ENCODE assay signal across 10 cellular contexts in genomic region chr12:49664167-49664566, GRCh38. TPM values are rescaled to one million over a fixed set of nuclear protein-coding genes. Genes with fewer than 3 reads are reported as not detected.
DNase-seq lines count a peak whose midpoint lies in the region; ATAC-seq, FAIRE-seq and TF ChIP-seq lines count a peak whose summit lies in the region.
"Had no signal": no experiment of that assay in that cellular context is flagged by ENCODE, and none has a peak within 500 bp of the region (broad histone marks: within the 10 kb centered on the region; RNA-seq: fewer than 3 reads in every experiment).

No MANE protein-coding gene starts in this region.

- peak overlapping the region; percentile 90 for H3K27ac ChIP-seq in DND-41 (ENCODE audit: low read length)
- H3K27ac ChIP-seq in OCI-LY7 (ENCODE audit: low read depth, low read length, poor library complexity, severe bottlenecking), result peak overlapping the region; percentile 86
- no peak overlapping the region for H3K27ac ChIP-seq in H1 (ENCODE audit: low read depth, low read length)

- H3K23me2 ChIP-seq in H1 (ENCODE audit: low read depth, low read length), result no peaks in the 10 kb centered on the region

- H3K23ac ChIP-seq in H1 (ENCODE audit: insufficient read length), result no peak overlapping the region

- DNase-seq in DND-41, result no peak
- DNase-seq in OCI-LY7 (ENCODE audit: low spot score), result no peak
- no peak for DNase-seq in H1 (ENCODE audit: low read depth in 1 of 2, low spot score in 2 of 2)
- DNase-seq in posterior vena cava (ENCODE audit: low spot score), result peak; percentile 29
- DNase-seq in UCSD-AML1 (lab: John Stamatoyannopoulos, UW; ENCODE audit: unreplicated experiment), result no peak
- DNase-seq in NCI-H69 (lab: John Stamatoyannopoulos, UW), result no peak
- no peak for DNase-seq in NCI-H187 (lab: John Stamatoyannopoulos, UW)
- no peak for DNase-seq in OCI-M1 (lab: John Stamatoyannopoulos, UW)
- DNase-seq: DMS 273 treated with DMSO at 0.1 percent for 48 hours, hippocampal formation had no signal

- H3K4ac ChIP-seq in H1 (replicated peaks; ENCODE audit: insufficient read length, low read depth, low read length), result no peak overlapping the region

- H3K4me1 ChIP-seq in DND-41 (ENCODE audit: insufficient read depth, low read length) (peaks cover 33% of the 10 kb centered on the region), OCI-LY7 (ENCODE audit: insufficient read depth, low read length, poor library complexity, severe bottlenecking) (peaks cover 80% of the 10 kb centered on the region), H1 (replicated peaks in 1 of 4; ENCODE audit: control insufficient read depth in 3 of 4, insufficient read depth in 4 of 4, low read length in 3 of 4) (peaks cover 3 to 6% (median 4%) of the 10 kb centered on the region in 4 experiments; a peak in 4 of 7 replicates)

- peak overlapping the region; percentile 90; the same call in 1 of the 2 replicates for H2BK5ac ChIP-seq in H1 (ENCODE audit: low read depth, low read length)

- ATAC-seq in DND-41 (ENCODE audit: insufficient read depth, low read depth), result no peak

- H4K91ac ChIP-seq in H1 (replicated peaks; ENCODE audit: insufficient read length, low read length), result no peak overlapping the region

- H3K14ac ChIP-seq in H1 (ENCODE audit: insufficient read length), result no peak overlapping the region

- 91% methylated on average over 4 of the region's 4 CpGs; no CpG with 5 or more reads in 1 of the 2 experiments for WGBS in H1 (ENCODE audit: extremely low coverage in 1 of 2, insufficient coverage in 1 of 2, insufficient read length in 1 of 2, insufficient replicate concordance in 2 of 2, low coverage in 1 of 2, low lambda C conversion rate in 2 of 2, missing lambda C conversion rate in 1 of 2), 2 experiments

- H3K79me2 ChIP-seq in DND-41 (ENCODE audit: insufficient read depth, low read length), result peaks cover 5% of the 10 kb centered on the region; the same call in 1 of the 2 replicates
- H3K79me2 ChIP-seq in OCI-LY7 (ENCODE audit: insufficient read depth, low read depth, low read length), result no peaks in the 10 kb centered on the region; the same call in 1 of the 2 replicates
- H3K79me2 ChIP-seq in H1 (ENCODE audit: control insufficient read depth in 1 of 2, insufficient read depth in 2 of 2, low read length in 2 of 2), result no peaks in the 10 kb centered on the region

- no peak for TF ChIP-seq POLR2A in H1 (IDR thresholded peaks at IDR 0.05; ENCODE audit: control extremely low read depth in 1 of 2, low read depth in 2 of 2, low read length in 2 of 2)

- H3K36me3 ChIP-seq in DND-41 (ENCODE audit: insufficient read depth, low read length) (peaks cover 23% of the 10 kb centered on the region), OCI-LY7 (ENCODE audit: insufficient read depth, low read length) (peaks cover 20% of the 10 kb centered on the region), H1 (ENCODE audit: control insufficient read depth in 2 of 4, insufficient read depth in 4 of 4, low read length in 3 of 4) (peaks cover 0 to 13% (median 4%) of the 10 kb centered on the region in 4 experiments; a peak in 4 of 8 replicates)

- no TSS peak for BruUV-seq in OCI-LY7 (replicated peaks; lab: Mats Ljungman, UMichigan)

- no peak overlapping the region for H3K9ac ChIP-seq in DND-41 (ENCODE audit: low read depth, low read length)
- no peak overlapping the region for H3K9ac ChIP-seq in H1 (replicated peaks in 1 of 4; ENCODE audit: extremely low read depth in 1 of 4, low read depth in 3 of 4, low read length in 3 of 4)

- no peak overlapping the region for H3K18ac ChIP-seq in H1 (ENCODE audit: extremely low read depth, low read length)

- H3K27me3 ChIP-seq in DND-41 (ENCODE audit: insufficient read depth, low read length, poor library complexity) (no peaks in the 10 kb centered on the region), H1 (replicated peaks in 1 of 4; ENCODE audit: control insufficient read depth in 3 of 4, extremely low read depth in 1 of 4, insufficient read depth in 3 of 4, low read length in 3 of 4) (no peaks in the 10 kb centered on the region)

- no peak for FAIRE-seq in H1 (lab: Jason Lieb, UNC)

- H2BK12ac ChIP-seq in H1 (ENCODE audit: low read depth, low read length), result peak overlapping the region; percentile 75; the same call in 1 of the 2 replicates

- no peak overlapping the region; the same call in 1 of the 2 replicates for H2AK5ac ChIP-seq in H1 (ENCODE audit: low read depth, low read length)

- CTCF ChIA-PET in OCI-LY7 (lab: Charles Lee; ENCODE audit: unreplicated experiment) (interaction anchor here (1.1 to 2.4 kb wide), 2 partner anchors 22 to 39 kb away, joined by 3 to 11 read pairs; no protein-coding TSS in a partner anchor), H1 (lab: Charles Lee; ENCODE audit: partially characterized antibody) (interaction anchor here (1.2 to 5.8 kb wide), 7 partner anchors 10 to 98 kb away, joined by 4 to 30 read pairs (median 7); no protein-coding TSS in a partner anchor)

- no peak overlapping the region for H2AFZ ChIP-seq in DND-41 (ENCODE audit: low read depth, low read length)
- no peak overlapping the region; the same call in 1 of the 2 replicates for H2AFZ ChIP-seq in OCI-LY7 (ENCODE audit: low read length)
- no peak overlapping the region for H2AFZ ChIP-seq in H1 (ENCODE audit: low read length)

- no peak for TF ChIP-seq EP300 in H1 (IDR thresholded peaks at IDR 0.05; ENCODE audit: borderline replicate concordance in 1 of 2, low read depth in 2 of 2, low read length in 2 of 2)

- H3K56ac ChIP-seq in H1 (replicated peaks; ENCODE audit: insufficient read length, low read depth, low read length), result no peak overlapping the region

- intact Hi-C loops in OCI-LY7 (cut with micrococcal nuclease; ENCODE audit: unreplicated experiment), result no loop called here
- intact Hi-C loops in posterior vena cava (cut with DNase I), result no loop called here

- H4K20me1 ChIP-seq in DND-41 (ENCODE audit: insufficient read depth, low read length), result no peaks in the 10 kb centered on the region
- H4K20me1 ChIP-seq in OCI-LY7 (ENCODE audit: insufficient read depth, low read length), result no peaks in the 10 kb centered on the region
- peaks cover 1% of the 10 kb centered on the region in 2 experiments for H4K20me1 ChIP-seq in H1 (replicated peaks in 1 of 2; ENCODE audit: control insufficient read depth in 1 of 2, insufficient read depth in 2 of 2, low read length in 2 of 2)

- no peak overlapping the region for H2BK120ac ChIP-seq in H1 (replicated peaks; ENCODE audit: low read depth, low read length)

- H3K4me3 ChIP-seq in DND-41 (ENCODE audit: low read depth in 1 of 2, low read length in 2 of 2), result no peak overlapping the region
- no peak overlapping the region for H3K4me3 ChIP-seq in OCI-LY7 (ENCODE audit: low read depth, low read length, poor library complexity, severe bottlenecking)
- no peak overlapping the region for H3K4me3 ChIP-seq in H1 (ENCODE audit: extremely low read depth in 1 of 4, insufficient read depth in 2 of 4, low read depth in 3 of 4, low read length in 4 of 4)

- no peak overlapping the region for H2BK15ac ChIP-seq in H1 (ENCODE audit: low read length)

- H3K79me1 ChIP-seq in H1 (ENCODE audit: low read depth, low read length), result no peaks in the 10 kb centered on the region; the same call in 1 of the 2 replicates

- TF ChIP-seq CTCF in DND-41 (IDR thresholded peaks at IDR 0.05; ENCODE audit: borderline replicate concordance, extremely low read depth, low read length, poor library complexity, severe bottlenecking) (no peak), OCI-LY7 (conservative IDR thresholded peaks at IDR 0.05; ENCODE audit: low read length) (no peak), H1 (IDR thresholded peaks at IDR 0.05; ENCODE audit: control extremely low read depth in 1 of 3, insufficient read depth in 1 of 3, low read depth in 1 of 3, low read length in 3 of 3) (no peak)

- H2BK20ac ChIP-seq in H1 (ENCODE audit: low read length), result no peak overlapping the region

- H3K4me2 ChIP-seq in DND-41 (ENCODE audit: insufficient read depth, low read length) (no peak overlapping the region), OCI-LY7 (ENCODE audit: low read length) (peak overlapping the region; percentile 88), H1 (ENCODE audit: insufficient read depth in 1 of 2, low read depth in 2 of 2, low read length in 2 of 2) (no peak overlapping the region)

- H4K8ac ChIP-seq in H1 (ENCODE audit: extremely low read depth, insufficient read depth, low read length), result no peak overlapping the region

- H3K9me2 ChIP-seq in OCI-LY7 (ENCODE audit: insufficient read depth, low read length), result no peaks in the 10 kb centered on the region

- H3K9me3 ChIP-seq in DND-41 (ENCODE audit: insufficient read depth, low read length, severe bottlenecking) (no peaks in the 10 kb centered on the region), OCI-LY7 (ENCODE audit: low read length) (no peaks in the 10 kb centered on the region), H1 (ENCODE audit: insufficient read depth in 2 of 2, low read depth in 1 of 2, low read length in 1 of 2) (no peaks in the 10 kb centered on the region)

- POLR2A ChIA-PET in OCI-LY7 (lab: Charles Lee) (interaction anchor here (0.6 to 4.1 kb wide), 9 partner anchors 10 to 345 kb away, joined by 3 to 28 read pairs (median 8); no protein-coding TSS in a partner anchor), H1 (lab: Charles Lee; ENCODE audit: partially characterized antibody) (interaction anchor here (0.6 to 4.3 kb wide), 10 partner anchors 10 to 108 kb away, joined by 3 to 36 read pairs (median 4); partner anchors contain the start of genes FMNL3 and TMBIM6)

- no peak for TF ChIP-seq RAD21 in H1 (IDR thresholded peaks at IDR 0.05 in 1 of 2, conservative IDR thresholded peaks at IDR 0.05 in 1 of 2; ENCODE audit: low read depth in 2 of 2, low read length in 2 of 2)

- H4K5ac ChIP-seq in H1 (ENCODE audit: insufficient read length, low read depth, low read length), result no peak overlapping the region

RNA-seq across cellular contexts. Expression of gene PRPF40B, which starts 40.8 kb away (rescaled TPM):
- total RNA-seq in OCI-LY7 (2014; rRNA removed; shearing (Covaris generic)), result 11.3 and 17.0 TPM in 2 replicates
- total RNA-seq in OCI-LY7 (2022) (25.4 and 26.3 TPM in 2 replicates), posterior vena cava (10 to 100 TPM; 16.2 to 20.7 TPM)
- 24.4 and 26.8 TPM in 2 replicates for total RNA-seq in H1 (2021; fragmentation: NEBNext Ultra II Directional; extraction: Animal tissue kit (Norgen Biotek cat#: 25700))
- 14.4 and 23.5 TPM in 2 replicates for polyA plus RNA-seq in H1 (2011; rRNA removed)
- 23.9 TPM for polyA plus RNA-seq in H1 (2011; cell fraction: cytosol; rRNA removed)
- 137 TPM for polyA plus RNA-seq in H1 (2011; cell fraction: nucleus; rRNA removed)
- 14.2 to 29.0 TPM (median 24.0 TPM) in 4 replicates for polyA plus RNA-seq in H1 (2012, experiment 1 of 2)
- polyA plus RNA-seq in H1 (2012, experiment 2 of 2), result 9.3 TPM
- polyA plus RNA-seq in H1 (2013, experiment 1 of 2), result 13.1 TPM
- 13.0 TPM for polyA plus RNA-seq in H1 (2013, experiment 2 of 2)
- polyA minus RNA-seq in H1 (2011; rRNA and poly(A)+ RNA removed), result 14.2 and 23.3 TPM in 2 replicates
- 11.0 TPM for polyA minus RNA-seq in H1 (2011; cell fraction: cytosol; rRNA and poly(A)+ RNA removed)
- polyA minus RNA-seq in H1 (2011; cell fraction: nucleus; rRNA and poly(A)+ RNA removed), result 41.9 TPM

RNA-seq across cellular contexts. Expression of gene FMNL3, which starts 43.0 kb away (rescaled TPM):
- total RNA-seq in OCI-LY7 (2014; rRNA removed; shearing (Covaris generic)), result 28.7 and 29.6 TPM in 2 replicates
- total RNA-seq in OCI-LY7 (2022) (13.8 and 15.6 TPM in 2 replicates), posterior vena cava (10 to 100 TPM; 16.6 to 27.9 TPM)
- total RNA-seq in H1 (2021; fragmentation: NEBNext Ultra II Directional; extraction: Animal tissue kit (Norgen Biotek cat#: 25700)), result 27.6 and 29.0 TPM in 2 replicates
- polyA plus RNA-seq in H1 (2011; rRNA removed), result 8.6 and 11.4 TPM in 2 replicates
- 10.6 TPM for polyA plus RNA-seq in H1 (2011; cell fraction: cytosol; rRNA removed)
- 32.8 TPM for polyA plus RNA-seq in H1 (2011; cell fraction: nucleus; rRNA removed)
- polyA plus RNA-seq in H1 (2012, experiment 1 of 2), result 12.5 to 15.2 TPM (median 14.4 TPM) in 4 replicates
- polyA plus RNA-seq in H1 (2012, experiment 2 of 2), result 9.2 TPM
- 9.3 TPM for polyA plus RNA-seq in H1 (2013, experiment 1 of 2)
- polyA plus RNA-seq in H1 (2013, experiment 2 of 2), result 9.3 TPM
- 27.3 and 32.4 TPM in 2 replicates for polyA minus RNA-seq in H1 (2011; rRNA and poly(A)+ RNA removed)
- polyA minus RNA-seq in H1 (2011; cell fraction: cytosol; rRNA and poly(A)+ RNA removed), result 17.9 TPM
- polyA minus RNA-seq in H1 (2011; cell fraction: nucleus; rRNA and poly(A)+ RNA removed), result 23.5 TPM

RNA-seq across cellular contexts. Expression of gene FAM186B, which starts 58.7 kb away (rescaled TPM):
- total RNA-seq in OCI-LY7 (2014; rRNA removed; shearing (Covaris generic)), result 0.21 and 0.60 TPM in 2 replicates
- total RNA-seq in OCI-LY7 (2022) (2.4 and 2.8 TPM in 2 replicates), posterior vena cava (under 1 TPM in 1 of 2 donors, not detected in 1; 0.14 TPM)
- total RNA-seq in H1 (2021; fragmentation: NEBNext Ultra II Directional; extraction: Animal tissue kit (Norgen Biotek cat#: 25700)), result 0.21 and 0.73 TPM in 2 replicates
- 0.12 and 0.13 TPM in 2 replicates for polyA plus RNA-seq in H1 (2011; rRNA removed)
- 0.28 TPM for polyA plus RNA-seq in H1 (2011; cell fraction: cytosol; rRNA removed)
- 0.34 TPM for polyA plus RNA-seq in H1 (2011; cell fraction: nucleus; rRNA removed)
- 0.52 to 0.70 TPM (median 0.58 TPM) in 4 replicates for polyA plus RNA-seq in H1 (2012, experiment 1 of 2)
- 0.09 TPM for polyA plus RNA-seq in H1 (2012, experiment 2 of 2)
- 0.18 TPM for polyA plus RNA-seq in H1 (2013, experiment 1 of 2)
- 0.09 TPM for polyA plus RNA-seq in H1 (2013, experiment 2 of 2)
- 0.41 and 0.46 TPM in 2 replicates for polyA minus RNA-seq in H1 (2011; rRNA and poly(A)+ RNA removed)
- not detected for polyA minus RNA-seq in H1 (2011; cell fraction: cytosol; rRNA and poly(A)+ RNA removed)
- polyA minus RNA-seq in H1 (2011; cell fraction: nucleus; rRNA and poly(A)+ RNA removed), result 0.20 TPM
